Comparison of ENCODE assay signal across 13 cellular contexts in the genomic region with DNA sequence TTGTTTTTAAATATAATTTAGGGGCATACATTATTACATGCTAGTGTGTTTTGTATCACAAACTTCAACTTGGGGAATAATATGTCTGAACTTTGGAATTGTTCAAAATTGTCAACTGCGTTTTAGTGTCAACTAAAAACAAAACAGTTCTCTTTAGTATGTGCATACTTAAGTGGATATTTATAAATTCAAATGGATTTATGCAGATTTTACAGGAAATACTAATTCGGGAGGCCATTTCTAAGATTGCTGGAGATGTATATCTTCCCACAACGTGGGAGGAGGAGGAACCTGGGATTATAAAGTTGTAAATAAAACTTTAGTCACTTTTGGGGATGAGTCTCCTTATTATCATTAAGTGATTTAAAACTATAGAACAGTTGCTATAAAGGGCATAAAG. TPM values are rescaled to one million over a fixed set of nuclear protein-coding genes. Genes with fewer than 3 reads are reported as not detected.
DNase-seq lines count a peak whose midpoint lies in the region; ATAC-seq and TF ChIP-seq lines count a peak whose summit lies in the region.
"Had no signal": no experiment of that assay in that cellular context is flagged by ENCODE, and none has a peak within 500 bp of the region (broad histone marks: within the 10 kb centered on the region; RNA-seq: fewer than 3 reads in every experiment).

No MANE protein-coding gene starts in this region.

- H3K4me1 ChIP-seq in left ventricle myocardium inferior = peaks cover 57% of the 10 kb centered on the region
- H3K4me1 ChIP-seq in osteoblast (ENCODE audit: insufficient read depth, low read length) = peaks cover 9% of the 10 kb centered on the region
- peaks cover 0 to 3% of the 10 kb centered on the region in 2 donors for H3K4me1 ChIP-seq in aorta (ENCODE audit: control insufficient read depth in 1 of 2, insufficient read depth in 2 of 2, low read length in 2 of 2)

- DNase-seq in left ventricle myocardium inferior = no peak
- no peak for DNase-seq in left ventricle myocardium superior
- no peak for DNase-seq in fibroblast of pulmonary artery (ENCODE audit: low read depth)
- DNase-seq in osteoblast (ENCODE audit: insufficient read length, low spot score, missing footprints) = peak; percentile 34
- no peak for DNase-seq in aorta
- DNase-seq in NCI-H1417 (lab: John Stamatoyannopoulos, UW) = no peak
- DNase-seq: activated CD8-positive, alpha-beta memory T cell treated with anti-CD3 and anti-CD28 coated beads for 24 hours; Caco-2; H7; NCI-H2081 treated with DMSO at 0.1 percent for 48 hours; SHP77 treated with DMSO at 0.1 percent for 48 hours had no signal

- H3K79me2 ChIP-seq in osteoblast (ENCODE audit: insufficient read depth, low read length) = peaks cover 61% of the 10 kb centered on the region

- intact Hi-C loops in left ventricle myocardium inferior (cut with micrococcal nuclease) (no loop called here), left ventricle myocardium superior (cut with micrococcal nuclease) (no loop called here), aorta (cut with DNase I) (loop anchor here in 1 of 2 donors (5.0 kb wide), 1 partner anchor 231 kb away; no protein-coding TSS in a partner anchor)

- peak overlapping the region; percentile 91 for H3K4me2 ChIP-seq in osteoblast (ENCODE audit: insufficient read depth, low read length)

- WGBS in aorta, 2 donors = 2% methylated on average over 3 of the region's 3 CpGs

- no peak overlapping the region for H2AFZ ChIP-seq in osteoblast (ENCODE audit: low read length)

- H3K9me3 ChIP-seq in left ventricle myocardium inferior (replicated peaks) = no peaks in the 10 kb centered on the region
- no peaks in the 10 kb centered on the region for H3K9me3 ChIP-seq in osteoblast (ENCODE audit: low read depth, low read length)
- H3K9me3 ChIP-seq in aorta (ENCODE audit: control insufficient read depth, low read length) = no peaks in the 10 kb centered on the region
- H3K9me3 ChIP-seq: Caco-2 had no signal

- no peaks in the 10 kb centered on the region for H4K20me1 ChIP-seq in osteoblast (ENCODE audit: insufficient read depth, low read length)

- H3K27ac ChIP-seq in left ventricle myocardium inferior (replicated peaks) = peak overlapping the region; percentile 98
- peak overlapping the region; percentile 88 for H3K27ac ChIP-seq in osteoblast (ENCODE audit: low read depth, low read length)
- H3K27ac ChIP-seq in aorta (ENCODE audit: low read depth in 1 of 2, low read length in 2 of 2) = peak overlapping the region in 1 of 2 donors; percentile 36

- H3K27me3 ChIP-seq in left ventricle myocardium inferior (ENCODE audit: low read depth) (no peaks in the 10 kb centered on the region), osteoblast (ENCODE audit: insufficient read depth, low read length) (no peaks in the 10 kb centered on the region), aorta (ENCODE audit: control insufficient read depth in 1 of 2, insufficient read depth in 2 of 2, low read length in 1 of 2) (no peaks in the 10 kb centered on the region)

- H3K36me3 ChIP-seq in left ventricle myocardium inferior (no peaks in the 10 kb centered on the region), osteoblast (ENCODE audit: insufficient read depth, low read length) (no peaks in the 10 kb centered on the region), aorta (ENCODE audit: control insufficient read depth in 1 of 2, insufficient read depth in 2 of 2, low read length in 1 of 2) (no peaks in the 10 kb centered on the region)

- H3K4me3 ChIP-seq in left ventricle myocardium inferior = peak overlapping the region; percentile 82
- peak overlapping the region; percentile 80 for H3K4me3 ChIP-seq in fibroblast of pulmonary artery (replicated peaks; ENCODE audit: low read depth, low read length)
- peak overlapping the region; percentile 87 for H3K4me3 ChIP-seq in osteoblast (ENCODE audit: insufficient read depth, low read length)
- H3K4me3 ChIP-seq in aorta (ENCODE audit: low read length in 2 of 2) = peak overlapping the region; percentile 84 to 95

- ATAC-seq in left ventricle myocardium superior = no peak
- ATAC-seq in aorta (ENCODE audit: low FRiP score) = no peak
- ATAC-seq in HG02981 (IDR thresholded peaks at IDR 0.05; ENCODE audit: unreplicated experiment) = no peak
- no peak for ATAC-seq in GM19395 (IDR thresholded peaks at IDR 0.05; ENCODE audit: unreplicated experiment)

- no peak for TF ChIP-seq CTCF in left ventricle myocardium inferior (IDR thresholded peaks at IDR 0.05; ENCODE audit: borderline replicate concordance)
- TF ChIP-seq CTCF in fibroblast of pulmonary artery (IDR thresholded peaks at IDR 0.05; ENCODE audit: low read length, missing control alignments) = no peak
- no peak for TF ChIP-seq CTCF in osteoblast (IDR thresholded peaks at IDR 0.05; ENCODE audit: extremely low read depth, low read depth, low read length)

RNA-seq across cellular contexts. Expression of a gene that starts 2.5 kb away (rescaled TPM):
- 161 TPM for total RNA-seq in left ventricle myocardium inferior
- 171 TPM for total RNA-seq in left ventricle myocardium superior
- total RNA-seq in osteoblast = 8.0 and 14.8 TPM in 2 replicates
- total RNA-seq in aorta = 10 to 100 TPM; 94.7 to 99.3 TPM
- 10 to 100 TPM in 1 of 2 donors, 1 to 10 TPM in 1; 7.4 to 30.1 TPM for polyA plus RNA-seq in aorta
